26 cellular contexts compared by ENCODE assay signal in the genomic region with DNA sequence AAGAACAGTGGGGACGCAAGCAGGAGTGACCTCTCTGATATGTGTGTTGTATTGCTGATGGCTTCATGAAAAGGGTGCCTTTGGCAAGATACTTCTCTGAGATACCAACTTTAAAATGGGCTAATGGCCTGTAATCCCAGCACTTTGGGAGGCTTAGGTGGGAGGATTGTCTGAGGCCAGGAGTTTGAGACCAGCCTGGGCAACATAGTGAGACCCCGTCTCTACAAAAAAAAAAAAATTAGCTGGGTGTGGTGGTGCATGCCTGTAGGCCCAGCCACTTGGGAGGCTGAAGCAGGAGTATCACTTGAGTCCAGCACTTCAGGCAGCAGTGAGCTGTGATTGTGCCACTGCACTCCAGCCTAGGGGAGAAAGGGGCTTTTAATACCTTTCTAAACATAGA.
"Had no signal": no experiment of that assay in that cellular context is flagged by ENCODE, and none has a peak within 500 bp of the region (broad histone marks: within the 10 kb centered on the region; RNA-seq: fewer than 3 reads in every experiment).

No MANE protein-coding gene starts in this region.

- H3K36me3 ChIP-seq: gastrocnemius medialis, neural progenitor cell, thoracic aorta, upper lobe of left lung, vagina had no signal

- ATAC-seq: activated naive CD4-positive, alpha-beta T cell treated with anti-CD3 and anti-CD28 coated beads, Interleukin-2, amount 50 U/mL, for 72 hours; gastrocnemius medialis; left colon; naive thymus-derived CD4-positive, alpha-beta T cell; stimulated activated naive CD8-positive, alpha-beta T cell treated with anti-CD3 and anti-CD28 coated beads, Interleukin-15, Interleukin-2, amounts not matched to agents 100 U/mL and 50 U/mL, for 24 hours had no signal

- H3K4me1 Mint-ChIP-seq: neural progenitor cell had no signal

- H3K4me3 ChIP-seq: coronary artery, dorsolateral prefrontal cortex, gastrocnemius medialis, hepatocyte, neural progenitor cell, spleen, thoracic aorta, upper lobe of left lung, vagina had no signal

- H3K27me3 Mint-ChIP-seq: activated T-cell treated with anti-CD3 and anti-CD28 coated beads, Interleukin-2, amount 50 U/mL, for 24 hours; naive thymus-derived CD4-positive, alpha-beta T cell had no signal

- H3K27ac ChIP-seq: coronary artery, dorsolateral prefrontal cortex, gastrocnemius medialis, hepatocyte, neural progenitor cell, spleen, thoracic aorta, upper lobe of left lung, vagina had no signal

- DNase-seq: activated CD4-positive, alpha-beta T cell treated with anti-CD3 and anti-CD28 coated beads for 4 hours; activated CD4-positive, alpha-beta T cell treated with anti-CD3 and anti-CD28 coated beads, Interleukin-2, amount 50 U/mL, for 4 hours; activated CD8-positive, alpha-beta memory T cell treated with anti-CD3 and anti-CD28 coated beads, Interleukin-2, amount 50 U/mL, for 48 hours; activated naive CD4-positive, alpha-beta T cell; activated T-cell treated with anti-CD3 and anti-CD28 coated beads, Interleukin-2, amount 50 U/mL, for 24 hours; cerebellar nuclear complex; dorsolateral prefrontal cortex; effector memory CD4-positive, alpha-beta T cell; erythroblast; gastrocnemius medialis; islet precursor cell; left colon; midbrain; naive thymus-derived CD4-positive, alpha-beta T cell; right cardiac atrium; spleen; stimulated activated naive CD8-positive, alpha-beta T cell treated with anti-CD3 and anti-CD28 coated beads, Interleukin-15, Interleukin-2, amounts not matched to agents 100 U/mL and 50 U/mL, for 24 hours; T-helper 1 cell; upper lobe of left lung had no signal

- FAIRE-seq: bronchial epithelial cell had no signal

- H3K9ac ChIP-seq: neural progenitor cell had no signal

- H3K27me3 ChIP-seq: dorsolateral prefrontal cortex, gastrocnemius medialis, hepatocyte, neural progenitor cell, spleen, upper lobe of left lung, vagina had no signal

- H3K4me1 ChIP-seq: neural progenitor cell had no signal

- H3K9me3 ChIP-seq: gastrocnemius medialis, spleen, thoracic aorta, upper lobe of left lung, vagina had no signal

- H3K27ac Mint-ChIP-seq: activated naive CD4-positive, alpha-beta T cell treated with anti-CD3 and anti-CD28 coated beads, Interleukin-2, amount 50 U/mL, for 72 hours; neural progenitor cell had no signal

- H3K9me3 Mint-ChIP-seq: activated T-cell treated with anti-CD3 and anti-CD28 coated beads, Interleukin-2, amount 50 U/mL, for 24 hours; naive thymus-derived CD4-positive, alpha-beta T cell; neural progenitor cell had no signal

- H3K4me3 Mint-ChIP-seq: activated T-cell treated with anti-CD3 and anti-CD28 coated beads, Interleukin-2, amount 50 U/mL, for 24 hours; neural progenitor cell had no signal
